12 cellular contexts compared by ENCODE assay signal in genomic region chr15:51936119-51936478, GRCh38. TPM values are rescaled to one million over a fixed set of nuclear protein-coding genes. Genes with fewer than 3 reads are reported as not detected.
DNase-seq lines count a peak whose midpoint lies in the region; ATAC-seq, FAIRE-seq and TF ChIP-seq lines count a peak whose summit lies in the region.
"Had no signal": no experiment of that assay in that cellular context is flagged by ENCODE, and none has a peak within 500 bp of the region (broad histone marks: within the 10 kb centered on the region; RNA-seq: fewer than 3 reads in every experiment).

No MANE protein-coding gene starts in this region.

- peak; percentile 5 for TF ChIP-seq CTCF in osteocyte (IDR thresholded peaks at IDR 0.05)
- no peak for TF ChIP-seq CTCF in D721Med (IDR thresholded peaks at IDR 0.05; ENCODE audit: insufficient read depth, missing control alignments)

- no peak for DNase-seq in activated naive CD4-positive, alpha-beta T cell treated with anti-CD3 and anti-CD28 coated beads, Interleukin-2, amount 50 U/mL, for 72 hours (ENCODE audit: low spot score in 2 of 2)
- no peak for DNase-seq in activated naive CD4-positive, alpha-beta T cell treated with Interleukin-2 at 50 U/mL for 16 hours
- DNase-seq in osteocyte (ENCODE audit: extremely low spot score, unreplicated experiment) (peak; percentile 63), D721Med (ENCODE audit: insufficient read length, low spot score) (no peak), activated gamma-delta T cell (lab: John Stamatoyannopoulos, UW) (no peak), foreskin melanocyte (no peak)
- DNase-seq: activated gamma-delta T cell treated with Interleukin-2 at 50 U/mL for 16 hours, DND-41, small intestine had no signal

- no peak for FAIRE-seq in D721Med (lab: Jason Lieb, UNC)
- FAIRE-seq: small intestine, urothelium cell line had no signal

- H3K36me3 Mint-ChIP-seq in activated naive CD4-positive, alpha-beta T cell treated with anti-CD3 and anti-CD28 coated beads, Interleukin-2, amount 50 U/mL, for 72 hours: no peaks in the 10 kb centered on the region
- H3K36me3 Mint-ChIP-seq in activated naive CD8-positive, alpha-beta T cell: no peaks in the 10 kb centered on the region
- peaks cover 8% of the 10 kb centered on the region for H3K36me3 Mint-ChIP-seq in osteocyte (ENCODE audit: unreplicated experiment)

- H3K4me3 Mint-ChIP-seq in activated naive CD8-positive, alpha-beta T cell: no peak overlapping the region
- H3K4me3 Mint-ChIP-seq in osteocyte (ENCODE audit: unreplicated experiment): no peak overlapping the region

- peak overlapping the region; percentile 56 to 87 for H3K27ac Mint-ChIP-seq in activated naive CD4-positive, alpha-beta T cell treated with anti-CD3 and anti-CD28 coated beads, Interleukin-2, amount 50 U/mL, for 72 hours
- peak overlapping the region; percentile 73 for H3K27ac Mint-ChIP-seq in activated naive CD8-positive, alpha-beta T cell
- peak overlapping the region; percentile 42 for H3K27ac Mint-ChIP-seq in osteocyte (ENCODE audit: unreplicated experiment)

- no peaks in the 10 kb centered on the region for H3K27me3 Mint-ChIP-seq in activated naive CD8-positive, alpha-beta T cell
- no peaks in the 10 kb centered on the region for H3K27me3 Mint-ChIP-seq in osteocyte (ENCODE audit: unreplicated experiment)

- H3K9me3 Mint-ChIP-seq in activated naive CD4-positive, alpha-beta T cell treated with anti-CD3 and anti-CD28 coated beads, Interleukin-2, amount 50 U/mL, for 72 hours: no peaks in the 10 kb centered on the region
- no peaks in the 10 kb centered on the region for H3K9me3 Mint-ChIP-seq in activated naive CD8-positive, alpha-beta T cell (ENCODE audit: low read depth)
- H3K9me3 Mint-ChIP-seq in osteocyte (ENCODE audit: unreplicated experiment): no peaks in the 10 kb centered on the region

- no peaks in the 10 kb centered on the region for H3K4me1 Mint-ChIP-seq in activated naive CD8-positive, alpha-beta T cell (ENCODE audit: low read depth)
- H3K4me1 Mint-ChIP-seq in osteocyte (ENCODE audit: unreplicated experiment): no peaks in the 10 kb centered on the region

- ATAC-seq in activated naive CD4-positive, alpha-beta T cell treated with anti-CD3 and anti-CD28 coated beads, Interleukin-2, amount 50 U/mL, for 72 hours: peak in 1 of 2 donors; percentile 26
- ATAC-seq in HG03432 (IDR thresholded peaks at IDR 0.05; ENCODE audit: unreplicated experiment): peak; percentile 9

RNA-seq across cellular contexts. Expression of gene LEO1, which starts 35.5 kb away (rescaled TPM):
- 10 to 100 TPM; 15.4 to 31.2 TPM for total RNA-seq in activated naive CD4-positive, alpha-beta T cell treated with anti-CD3 and anti-CD28 coated beads, Interleukin-2, amount 50 U/mL, for 72 hours
- 17.9 and 19.4 TPM in 2 replicates for total RNA-seq in osteocyte
